9 cellular contexts compared by ENCODE assay signal in genomic region chr19:33621811-33622504, GRCh38. TPM values are rescaled to one million over a fixed set of nuclear protein-coding genes. Genes with fewer than 3 reads are reported as not detected.
A peak's percentile ranks its signal among the peaks of the same experiment; 100 is the strongest.
DNase-seq lines count a peak whose midpoint lies in the region; ATAC-seq and TF ChIP-seq lines count a peak whose summit lies in the region.
"Had no signal": no experiment of that assay in that cellular context is flagged by ENCODE, and none has a peak within 500 bp of the region (broad histone marks: within the 10 kb centered on the region; RNA-seq: fewer than 3 reads in every experiment).

CHST8 (plus strand) TSS chr19:33621953; CDS start chr19:33689262, 67,309 bp downstream.

- ATAC-seq in natural killer cell treated with Interleukin-12 subunit alpha and Interleukin-12 subunit beta and Interleukin-15 and Interleukin-18, amount 100 ng/mL, for 72 hours = peak; percentile 4 to 12
- ATAC-seq in natural killer cell (no peak), HG02610 (IDR thresholded peaks at IDR 0.05; ENCODE audit: unreplicated experiment) (no peak), HG02884 (IDR thresholded peaks at IDR 0.05; ENCODE audit: unreplicated experiment) (no peak)

- no peaks in the 10 kb centered on the region for H3K36me3 Mint-ChIP-seq in natural killer cell treated with Interleukin-12 subunit alpha and Interleukin-12 subunit beta and Interleukin-15 and Interleukin-18, amount 100 ng/mL, for 72 hours
- no peaks in the 10 kb centered on the region for H3K36me3 Mint-ChIP-seq in natural killer cell

- no peak for DNase-seq in natural killer cell treated with Interleukin-12 subunit alpha and Interleukin-12 subunit beta and Interleukin-15 and Interleukin-18, amount 100 ng/mL, for 72 hours (ENCODE audit: low spot score)
- DNase-seq in natural killer cell = no peak
- peak; percentile 74 for DNase-seq in astrocyte of the hippocampus (ENCODE audit: low read depth, low spot score)
- peak; percentile 37 for DNase-seq in iris pigment epithelial cell (ENCODE audit: low read depth)
- DNase-seq in transverse colon = peak; percentile 18
- DNase-seq in pons (ENCODE audit: low spot score) = no peak

- WGBS in transverse colon (ENCODE audit: low coverage in 1 of 2), 2 donors = 11% methylated on average over 54 of the region's 96 CpGs; no CpG with 5 or more reads in 1 of the 2 donors

- H3K27ac Mint-ChIP-seq in natural killer cell treated with Interleukin-12 subunit alpha and Interleukin-12 subunit beta and Interleukin-15 and Interleukin-18, amount 100 ng/mL, for 72 hours = no peak within 1 kb of the TSS
- H3K27ac Mint-ChIP-seq in natural killer cell = no peak within 1 kb of the TSS

- intact Hi-C loops in natural killer cell (cut with micrococcal nuclease) (no loop called here), transverse colon (cut with DNase I; ENCODE audit: low total_unique reads) (no loop called here)

- H3K9me3 Mint-ChIP-seq in natural killer cell treated with Interleukin-12 subunit alpha and Interleukin-12 subunit beta and Interleukin-15 and Interleukin-18, amount 100 ng/mL, for 72 hours = no peaks in the 10 kb centered on the region
- no peaks in the 10 kb centered on the region for H3K9me3 Mint-ChIP-seq in natural killer cell

- TF ChIP-seq EP300 in transverse colon (IDR thresholded peaks at IDR 0.05; ENCODE audit: low read depth) = no peak

- no peaks in the 10 kb centered on the region for H3K9me3 ChIP-seq in transverse colon

- peak within 1 kb of the TSS in 3 of 4 donors; percentile 22 to 57 (median 38) for H3K4me3 ChIP-seq in transverse colon

- H3K27me3 Mint-ChIP-seq in natural killer cell treated with Interleukin-12 subunit alpha and Interleukin-12 subunit beta and Interleukin-15 and Interleukin-18, amount 100 ng/mL, for 72 hours = peaks cover 35 to 40% of the 10 kb centered on the region in 2 donors
- peaks cover 37 to 43% of the 10 kb centered on the region in 2 donors for H3K27me3 Mint-ChIP-seq in natural killer cell (ENCODE audit: low read depth in 2 of 2)

- H3K36me3 ChIP-seq in transverse colon = no peaks in the 10 kb centered on the region

- H3K27ac ChIP-seq in transverse colon = no peak within 1 kb of the TSS

- H3K4me1 ChIP-seq in transverse colon = peaks cover 0 to 17% (median 13%) of the 10 kb centered on the region in 4 donors

- TF ChIP-seq POLR2A in transverse colon (IDR thresholded peaks at IDR 0.05) = no peak

- no peak within 1 kb of the TSS for H3K4me3 Mint-ChIP-seq in natural killer cell treated with Interleukin-12 subunit alpha and Interleukin-12 subunit beta and Interleukin-15 and Interleukin-18, amount 100 ng/mL, for 72 hours
- H3K4me3 Mint-ChIP-seq in natural killer cell = no peak within 1 kb of the TSS

- in situ Hi-C loops in transverse colon (cut with MboI; ENCODE audit: low pct_ligation_motif_present in 1 of 4, low pct_unique_long_range_greater_than_20kb in 1 of 4, low sequenced_read_pairs in 3 of 4) = no loop called here

- peaks cover 87% of the 10 kb centered on the region for H3K27me3 ChIP-seq in transverse colon

- no peak for TF ChIP-seq CTCF in natural killer cell (IDR thresholded peaks at IDR 0.05)
- no peak for TF ChIP-seq CTCF in transverse colon (IDR thresholded peaks at IDR 0.05)

- no peaks in the 10 kb centered on the region for H3K4me1 Mint-ChIP-seq in natural killer cell treated with Interleukin-12 subunit alpha and Interleukin-12 subunit beta and Interleukin-15 and Interleukin-18, amount 100 ng/mL, for 72 hours (ENCODE audit: low read depth in 2 of 2)
- H3K4me1 Mint-ChIP-seq in natural killer cell = no peaks in the 10 kb centered on the region

RNA-seq across cellular contexts. Expression of gene CHST8, which starts in this region (rescaled TPM):
- not detected for total RNA-seq in natural killer cell treated with Interleukin-12 subunit alpha and Interleukin-12 subunit beta and Interleukin-15 and Interleukin-18, amount 100 ng/mL, for 72 hours
- total RNA-seq in natural killer cell (not detected), transverse colon (not detected)
- total RNA-seq: activated CD8-positive, alpha-beta memory T cell treated with anti-CD3 and anti-CD28 coated beads for 36 hours had no signal

Comparison
In these comparisons a context has a peak if more than half of its experiments do, and no peak if none do; other contexts are left out.
1. Peak in ATAC-seq in natural killer cell treated with Interleukin-12 subunit alpha and Interleukin-12 subunit beta and Interleukin-15 and Interleukin-18, amount 100 ng/mL, for 72 hours; RNA of the gene not detected or under 1 TPM.
2. Peak in DNase-seq and H3K4me3 ChIP-seq in transverse colon; RNA of the gene not detected or under 1 TPM.
3. DNase-seq: peak in astrocyte of the hippocampus (single experiment) and iris pigment epithelial cell (single experiment); none in natural killer cell treated with Interleukin-12 subunit alpha and Interleukin-12 subunit beta and Interleukin-15 and Interleukin-18, amount 100 ng/mL, for 72 hours (single experiment), natural killer cell (single experiment) and pons (single experiment).